ENCODE assay signal across 1 cellular context in genomic region chr5:66958984-66959641, GRCh38.
TF ChIP-seq lines count a peak whose summit lies in the region.

No MANE protein-coding gene starts in this region.

TF ChIP-seq in HepG2, 621 proteins besides CTCF, POLR2A, EP300 and RAD21 (continued from another document):
- TF ChIP-seq DZIP1 (CRISPR knock-in tag; IDR thresholded peaks at IDR 0.05) (no peak), ZMAT5 (CRISPR knock-in tag; IDR thresholded peaks at IDR 0.05; ENCODE audit: borderline replicate concordance, low read depth) (no peak), ZNF577 (CRISPR knock-in tag; IDR thresholded peaks at IDR 0.05; ENCODE audit: borderline replicate concordance, low read depth) (no peak), E2F5 (CRISPR knock-in tag; conservative IDR thresholded peaks at IDR 0.05) (no peak), ZBTB7A (CRISPR knock-in tag; IDR thresholded peaks at IDR 0.05) (no peak), PHF20 (CRISPR knock-in tag; IDR thresholded peaks at IDR 0.05) (no peak), ZNF782 (CRISPR knock-in tag; IDR thresholded peaks at IDR 0.05; ENCODE audit: borderline replicate concordance) (no peak), SALL1 (CRISPR knock-in tag; IDR thresholded peaks at IDR 0.05) (no peak), ARNTL (CRISPR knock-in tag; IDR thresholded peaks at IDR 0.05) (no peak), MLXIP (CRISPR knock-in tag; IDR thresholded peaks at IDR 0.05; ENCODE audit: borderline replicate concordance) (no peak), RFX3 (CRISPR knock-in tag; IDR thresholded peaks at IDR 0.05) (no peak), ZNF460 (CRISPR knock-in tag; IDR thresholded peaks at IDR 0.05; ENCODE audit: borderline replicate concordance) (no peak), MYPOP (CRISPR knock-in tag; IDR thresholded peaks at IDR 0.05) (no peak), ZBTB20 (CRISPR knock-in tag; IDR thresholded peaks at IDR 0.05; ENCODE audit: borderline replicate concordance, low read depth) (no peak), ZBTB4 (CRISPR knock-in tag; IDR thresholded peaks at IDR 0.05; ENCODE audit: borderline replicate concordance) (no peak), ZNF768 (CRISPR knock-in tag; IDR thresholded peaks at IDR 0.05) (no peak)
